Comparison of ENCODE assay signal across 10 cellular contexts in the genomic region with DNA sequence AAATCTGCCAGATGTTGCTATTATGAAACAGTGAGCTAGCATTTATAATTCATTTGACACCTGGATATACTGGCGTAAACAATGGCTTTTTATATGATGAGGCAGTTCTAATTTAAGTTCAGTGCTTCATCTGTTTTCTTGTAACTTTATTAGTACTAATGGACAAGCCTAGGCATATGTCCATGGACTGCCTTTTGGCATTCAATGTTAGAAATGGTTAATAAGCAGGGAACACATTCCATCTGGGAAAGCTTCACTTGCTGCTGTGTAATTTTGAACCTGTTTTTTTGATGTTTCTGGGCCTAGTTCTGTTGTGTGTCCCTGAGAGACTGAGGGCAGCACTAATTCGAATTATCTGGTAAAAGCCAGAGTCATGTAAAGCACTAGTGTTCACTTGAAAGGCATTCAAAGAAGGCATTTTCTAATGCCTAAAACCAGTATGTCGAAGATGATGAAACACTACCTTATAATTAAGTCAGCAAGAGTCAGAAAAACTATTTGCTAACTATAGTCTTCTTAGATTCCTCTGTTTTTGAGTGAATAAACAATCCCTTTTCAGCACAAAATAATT.
DNase-seq lines count a peak whose midpoint lies in the region; ATAC-seq, FAIRE-seq and TF ChIP-seq lines count a peak whose summit lies in the region.
"Had no signal": no experiment of that assay in that cellular context is flagged by ENCODE, and none has a peak within 500 bp of the region (broad histone marks: within the 10 kb centered on the region; RNA-seq: fewer than 3 reads in every experiment).

No MANE protein-coding gene starts in this region.

- no peak overlapping the region for H3K9ac ChIP-seq in K562 (ENCODE audit: insufficient read depth in 1 of 2, low read depth in 2 of 2, low read length in 2 of 2)
- peak overlapping the region; percentile 69; the same call in 1 of the 2 replicates for H3K9ac ChIP-seq in iPS-20b (ENCODE audit: low read depth, low read length)

- no peak for DNase-seq in Right ventricle myocardium inferior (ENCODE audit: missing footprints)
- no peak for DNase-seq in cardiac septum (ENCODE audit: low spot score)
- no peak for DNase-seq in K562 (ENCODE audit: extremely low read depth in 1 of 4, low spot score in 3 of 4)
- no peak for DNase-seq in vagina (ENCODE audit: extremely low spot score in 2 of 2)
- no peak for DNase-seq in stimulated activated CD4-positive, alpha-beta T cell treated with anti-CD3 and anti-CD28 coated beads, Interleukin-4, amount 100 ng/mL, for 4 hours
- DNase-seq in NK-92 (lab: John Stamatoyannopoulos, UW; ENCODE audit: unreplicated experiment): no peak
- DNase-seq in T-helper 9 cell: no peak
- DNase-seq: CD4-positive, alpha-beta memory T cell; NCI-H1417 treated with DMSO at 0.1 percent for 48 hours had no signal

- in situ Hi-C loops in K562 (cut with MboI): no loop called here

- no peak for TF ChIP-seq RAD21 in K562 (CRISPR knock-in tag; conservative IDR thresholded peaks at IDR 0.05 in 1 of 2, IDR thresholded peaks at IDR 0.05 in 1 of 2)

- FAIRE-seq in K562 (lab: Jason Lieb, UNC): no peak

- no peaks in the 10 kb centered on the region for H3K79me2 ChIP-seq in K562 (ENCODE audit: control insufficient read depth, insufficient read depth, low read length)

- H2AFZ ChIP-seq in K562 (ENCODE audit: low read depth, low read length): 0 out of 2 replicates have a peak overlapping the region, but pooled peaks have one; percentile 1

- TF ChIP-seq EP300 in K562 (IDR thresholded peaks at IDR 0.05; ENCODE audit: low read length): no peak

- TF ChIP-seq POLR2A in K562 (conservative IDR thresholded peaks at IDR 0.05) (no peak), vagina (IDR thresholded peaks at IDR 0.05) (no peak)

- H3K36me3 ChIP-seq in K562 (ENCODE audit: control insufficient read depth, insufficient read depth, low read length): no peaks in the 10 kb centered on the region
- H3K36me3 ChIP-seq in iPS-20b (ENCODE audit: insufficient read depth, low read depth, low read length): peaks cover 6% of the 10 kb centered on the region
- H3K36me3 ChIP-seq in vagina: peaks cover 0 to 10% of the 10 kb centered on the region in 2 donors

- H3K27ac ChIP-seq in K562 (ENCODE audit: extremely low read depth, low read depth, low read length): no peak overlapping the region
- H3K27ac ChIP-seq in iPS-20b (ENCODE audit: low read length): peak overlapping the region; percentile 4
- H3K27ac ChIP-seq in vagina: peak overlapping the region; percentile 66

- H3K4me1 ChIP-seq in K562 (replicated peaks in 1 of 2; ENCODE audit: control insufficient read depth in 2 of 2, insufficient read depth in 2 of 2, low read length in 2 of 2): peaks cover 0 to 3% of the 10 kb centered on the region in 2 experiments; a peak in 1 of 5 replicates
- peaks cover 25% of the 10 kb centered on the region for H3K4me1 ChIP-seq in iPS-20b (ENCODE audit: insufficient read depth, low read length)
- peaks cover 50% of the 10 kb centered on the region for H3K4me1 ChIP-seq in vagina

- H3K4me3 ChIP-seq in K562: no peak overlapping the region
- H3K4me3 ChIP-seq in iPS-20b (ENCODE audit: low read length): no peak overlapping the region
- no peak overlapping the region for H3K4me3 ChIP-seq in vagina

- no peak for TF ChIP-seq CTCF in K562 (IDR thresholded peaks at IDR 0.05 in 2 of 3, conservative IDR thresholded peaks at IDR 0.05 in 1 of 3; ENCODE audit: insufficient read depth in 2 of 3, low read depth in 1 of 3, low read length in 3 of 3)
- TF ChIP-seq CTCF in vagina (IDR thresholded peaks at IDR 0.05): no peak

- peak; percentile 45 for ATAC-seq in Right ventricle myocardium inferior
- ATAC-seq in K562: peak; percentile 44; the same call in 2 of the 3 replicates

- CTCF ChIA-PET in K562 (lab: Yijun Ruan, JAX; ENCODE audit: low intra/inter-chr PET ratio): interaction anchor here (0.7 kb wide), 1 partner anchor 407 kb away, joined by 3 read pairs; no protein-coding TSS in a partner anchor

- 41% methylated on average over 3 of the region's 3 CpGs for WGBS in K562 (ENCODE audit: insufficient coverage, low coverage, missing lambda C conversion rate)

- intact Hi-C loops in Right ventricle myocardium inferior (cut with DNase I) (loop anchor here (5.0 kb wide), 1 partner anchor 40 kb away; no protein-coding TSS in a partner anchor), cardiac septum (cut with DNase I) (loop anchor here (1.0 to 5.0 kb wide), 2 partner anchors 18 to 45 kb away; no protein-coding TSS in a partner anchor), K562 (cut with micrococcal nuclease) (no loop called here), vagina (cut with DNase I) (no loop called here)

- H4K20me1 ChIP-seq in K562 (replicated peaks; ENCODE audit: control insufficient read depth, insufficient read depth, low read length): no peaks in the 10 kb centered on the region

- POLR2A ChIA-PET in K562 (lab: Yijun Ruan, JAX): interaction anchor here (0.7 to 1.6 kb wide), 3 partner anchors 10 to 78 kb away, joined by 3 to 6 read pairs (median 5); no protein-coding TSS in a partner anchor

- no peak overlapping the region for H3K4me2 ChIP-seq in K562 (ENCODE audit: insufficient read depth, low read length)

- H3K27me3 ChIP-seq in K562 (ENCODE audit: control insufficient read depth in 2 of 2, insufficient read depth in 2 of 2, low read length in 2 of 2): no peaks in the 10 kb centered on the region
- no peaks in the 10 kb centered on the region for H3K27me3 ChIP-seq in iPS-20b (ENCODE audit: insufficient read depth, low read length)
- H3K27me3 ChIP-seq in vagina: no peaks in the 10 kb centered on the region

- H3K9me1 ChIP-seq in K562 (ENCODE audit: control insufficient read depth, insufficient read depth, low read length): no peaks in the 10 kb centered on the region

- no TSS peak for BruUV-seq in K562 (replicated peaks; lab: Mats Ljungman, UMichigan)

- no peaks in the 10 kb centered on the region for H3K9me3 ChIP-seq in K562 (replicated peaks; ENCODE audit: control insufficient read depth, insufficient read depth, low read depth, low read length)
- no peaks in the 10 kb centered on the region; the same call in 1 of the 2 replicates for H3K9me3 ChIP-seq in iPS-20b (ENCODE audit: insufficient read depth, low read depth, low read length)
- H3K9me3 ChIP-seq in vagina: no peaks in the 10 kb centered on the region

TF ChIP-seq in K562, 482 proteins besides CTCF, POLR2A, EP300 and RAD21 (continues in another document):
- TF ChIP-seq RBM39 (optimal IDR thresholded peaks at IDR 0.05; ENCODE audit: low read depth, low read length) (no peak), ZNF551 (CRISPR knock-in tag; IDR thresholded peaks at IDR 0.05) (no peak), NR3C1 (CRISPR knock-in tag; IDR thresholded peaks at IDR 0.05) (no peak), ERF (CRISPR knock-in tag; IDR thresholded peaks at IDR 0.05) (no peak), TBL1XR1 (IDR thresholded peaks at IDR 0.05; ENCODE audit: low read length in 2 of 2) (no peak), ZNF668 (CRISPR knock-in tag; IDR thresholded peaks at IDR 0.05) (0 out of 2 replicates have a peak, but pooled peaks have one; percentile 32), KLF10 (CRISPR knock-in tag; IDR thresholded peaks at IDR 0.05) (no peak), ZMIZ1 (IDR thresholded peaks at IDR 0.05; ENCODE audit: low read depth in 2 of 2, low read length in 2 of 2) (no peak)
- TF ChIP-seq, protein P1, sequence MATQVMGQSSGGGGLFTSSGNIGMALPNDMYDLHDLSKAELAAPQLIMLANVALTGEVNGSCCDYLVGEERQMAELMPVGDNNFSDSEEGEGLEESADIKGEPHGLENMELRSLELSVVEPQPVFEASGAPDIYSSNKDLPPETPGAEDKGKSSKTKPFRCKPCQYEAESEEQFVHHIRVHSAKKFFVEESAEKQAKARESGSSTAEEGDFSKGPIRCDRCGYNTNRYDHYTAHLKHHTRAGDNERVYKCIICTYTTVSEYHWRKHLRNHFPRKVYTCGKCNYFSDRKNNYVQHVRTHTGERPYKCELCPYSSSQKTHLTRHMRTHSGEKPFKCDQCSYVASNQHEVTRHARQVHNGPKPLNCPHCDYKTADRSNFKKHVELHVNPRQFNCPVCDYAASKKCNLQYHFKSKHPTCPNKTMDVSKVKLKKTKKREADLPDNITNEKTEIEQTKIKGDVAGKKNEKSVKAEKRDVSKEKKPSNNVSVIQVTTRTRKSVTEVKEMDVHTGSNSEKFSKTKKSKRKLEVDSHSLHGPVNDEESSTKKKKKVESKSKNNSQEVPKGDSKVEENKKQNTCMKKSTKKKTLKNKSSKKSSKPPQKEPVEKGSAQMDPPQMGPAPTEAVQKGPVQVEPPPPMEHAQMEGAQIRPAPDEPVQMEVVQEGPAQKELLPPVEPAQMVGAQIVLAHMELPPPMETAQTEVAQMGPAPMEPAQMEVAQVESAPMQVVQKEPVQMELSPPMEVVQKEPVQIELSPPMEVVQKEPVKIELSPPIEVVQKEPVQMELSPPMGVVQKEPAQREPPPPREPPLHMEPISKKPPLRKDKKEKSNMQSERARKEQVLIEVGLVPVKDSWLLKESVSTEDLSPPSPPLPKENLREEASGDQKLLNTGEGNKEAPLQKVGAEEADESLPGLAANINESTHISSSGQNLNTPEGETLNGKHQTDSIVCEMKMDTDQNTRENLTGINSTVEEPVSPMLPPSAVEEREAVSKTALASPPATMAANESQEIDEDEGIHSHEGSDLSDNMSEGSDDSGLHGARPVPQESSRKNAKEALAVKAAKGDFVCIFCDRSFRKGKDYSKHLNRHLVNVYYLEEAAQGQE (CRISPR knock-in tag; IDR thresholded peaks at IDR 0.05; ENCODE audit: low read depth): no peak

Comparison
In these comparisons a context has a peak if more than half of its experiments do, and no peak if none do; other contexts are left out.
1. intact Hi-C loops: an anchor here in Right ventricle myocardium inferior (5.0 kb wide) and cardiac septum (1.0 to 5.0 kb wide); none called in K562 and vagina.